In genomic region chr20:31693987-31694661, GRCh38 we compare ENCODE assay signal across 10 cellular contexts. TPM values are rescaled to one million over a fixed set of nuclear protein-coding genes. Genes with fewer than 3 reads are reported as not detected.
A peak's percentile ranks its signal among the peaks of the same experiment; 100 is the strongest.
DNase-seq lines count a peak whose midpoint lies in the region; ATAC-seq, FAIRE-seq and TF ChIP-seq lines count a peak whose summit lies in the region.
"Had no signal": no experiment of that assay in that cellular context is flagged by ENCODE, and none has a peak within 500 bp of the region (broad histone marks: within the 10 kb centered on the region; RNA-seq: fewer than 3 reads in every experiment).

No MANE protein-coding gene starts in this region.

- no peak overlapping the region for H3K4me3 ChIP-seq in SJCRH30
- H3K4me3 ChIP-seq in HepG2 (replicated peaks in 1 of 3; ENCODE audit: insufficient read depth in 1 of 3, low read depth in 2 of 3, low read length in 3 of 3) = no peak overlapping the region
- no peak overlapping the region for H3K4me3 ChIP-seq in osteoblast (ENCODE audit: insufficient read depth, low read length)

- H3K36me3 ChIP-seq in SJCRH30 = peaks cover 4% of the 10 kb centered on the region
- H3K36me3 ChIP-seq in HepG2 (replicated peaks in 1 of 2; ENCODE audit: control insufficient read depth in 1 of 2, insufficient read depth in 2 of 2, low read length in 2 of 2) = peaks cover 30 to 66% of the 10 kb centered on the region in 2 experiments
- peaks cover 24% of the 10 kb centered on the region for H3K36me3 ChIP-seq in osteoblast (ENCODE audit: insufficient read depth, low read length)

- intact Hi-C loops in HepG2 (cut with micrococcal nuclease; ENCODE audit: unreplicated experiment) = no loop called here

- POLR2A ChIA-PET in HepG2 (lab: Yijun Ruan, JAX) = interaction anchor here (0.9 to 33.2 kb wide), 4 partner anchors 14 to 89 kb away, joined by 3 to 2822 read pairs (median 1149); partner anchors contain the start of genes BCL2L1 and ID1

- H3K36me3 Mint-ChIP-seq in stimulated activated naive CD8-positive, alpha-beta T cell treated with anti-CD3 and anti-CD28 coated beads, Interleukin-15, Interleukin-2, amounts not matched to agents 100 ng/mL and 50 ng/mL, for 24 hours (ENCODE audit: low read depth) = peaks cover 69% of the 10 kb centered on the region

- H3K27me3 ChIP-seq in SJCRH30 (no peaks in the 10 kb centered on the region), HepG2 (ENCODE audit: control insufficient read depth in 1 of 2, insufficient read depth in 2 of 2, low read length in 2 of 2) (no peaks in the 10 kb centered on the region), osteoblast (ENCODE audit: insufficient read depth, low read length) (no peaks in the 10 kb centered on the region)

- no peak for TF ChIP-seq EP300 in HepG2 (IDR thresholded peaks at IDR 0.05; ENCODE audit: low read depth in 2 of 2, low read length in 2 of 2)
- no peak for TF ChIP-seq EP300 in HepG2 (CRISPR knock-in tag; IDR thresholded peaks at IDR 0.05; ENCODE audit: borderline replicate concordance)

- no TSS peak for BruUV-seq in HepG2 (replicated peaks; lab: Mats Ljungman, UMichigan)

- peaks cover 86% of the 10 kb centered on the region for H3K4me1 Mint-ChIP-seq in stimulated activated naive CD8-positive, alpha-beta T cell treated with anti-CD3 and anti-CD28 coated beads, Interleukin-15, Interleukin-2, amounts not matched to agents 100 ng/mL and 50 ng/mL, for 24 hours (ENCODE audit: low read depth)

- peaks cover 59% of the 10 kb centered on the region for H3K4me1 ChIP-seq in SJCRH30
- peaks cover 83% of the 10 kb centered on the region for H3K4me1 ChIP-seq in HepG2 (ENCODE audit: insufficient read depth, low read length)
- H3K4me1 ChIP-seq in osteoblast (ENCODE audit: insufficient read depth, low read length) = peaks cover 45% of the 10 kb centered on the region

- in situ Hi-C loops in HepG2 (cut with HindIII; ENCODE audit: extremely low pct_ligation_motif_present, low pct_unique_long_range_greater_than_20kb) = no loop called here

- no peak overlapping the region for H3K4me3 Mint-ChIP-seq in stimulated activated naive CD8-positive, alpha-beta T cell treated with anti-CD3 and anti-CD28 coated beads, Interleukin-15, Interleukin-2, amounts not matched to agents 100 ng/mL and 50 ng/mL, for 24 hours

- H4K20me1 ChIP-seq in HepG2 (ENCODE audit: insufficient read depth, low read length) = peaks cover 7% of the 10 kb centered on the region; the same call in 1 of the 2 replicates
- no peaks in the 10 kb centered on the region for H4K20me1 ChIP-seq in osteoblast (ENCODE audit: insufficient read depth, low read length)

- H3K9me3 ChIP-seq in SJCRH30 (replicated peaks) = no peaks in the 10 kb centered on the region
- no peaks in the 10 kb centered on the region for H3K9me3 ChIP-seq in HepG2 (ENCODE audit: low read length)
- no peaks in the 10 kb centered on the region for H3K9me3 ChIP-seq in osteoblast (ENCODE audit: low read depth, low read length)

- H3K27ac ChIP-seq in SJCRH30 (no peak overlapping the region), HepG2 (ENCODE audit: extremely low read length, insufficient read depth, low read length) (peak overlapping the region; percentile 83), osteoblast (ENCODE audit: low read depth, low read length) (no peak overlapping the region)
- H3K27ac ChIP-seq: parathyroid adenoma had no signal

- ATAC-seq in stimulated activated naive CD8-positive, alpha-beta T cell treated with anti-CD3 and anti-CD28 coated beads, Interleukin-15, Interleukin-2, amounts not matched to agents 100 U/mL and 50 U/mL, for 24 hours = no peak
- ATAC-seq in HepG2 (no peak), HG02870 (IDR thresholded peaks at IDR 0.05; ENCODE audit: unreplicated experiment) (no peak)

- TF ChIP-seq RAD21 in HepG2 (CRISPR knock-in tag; IDR thresholded peaks at IDR 0.05) = no peak

- CTCF ChIA-PET in HepG2 (lab: Yijun Ruan, JAX; ENCODE audit: low intra/inter-chr PET ratio, low total read pairs) = no interaction called here

- TF ChIP-seq POLR2A in HepG2 (IDR thresholded peaks at IDR 0.05; ENCODE audit: insufficient read depth in 1 of 2, low read depth in 2 of 2, low read length in 2 of 2) = no peak; a peak in 1 of 4 replicates

- H3K27ac Mint-ChIP-seq in stimulated activated naive CD8-positive, alpha-beta T cell treated with anti-CD3 and anti-CD28 coated beads, Interleukin-15, Interleukin-2, amounts not matched to agents 100 ng/mL and 50 ng/mL, for 24 hours = peak overlapping the region; percentile 64

- H3K27me3 Mint-ChIP-seq in stimulated activated naive CD8-positive, alpha-beta T cell treated with anti-CD3 and anti-CD28 coated beads, Interleukin-15, Interleukin-2, amounts not matched to agents 100 ng/mL and 50 ng/mL, for 24 hours = no peaks in the 10 kb centered on the region

- H3K9ac ChIP-seq in HepG2 (ENCODE audit: insufficient read depth, low read depth, low read length) = no peak overlapping the region
- H3K9ac ChIP-seq: parathyroid adenoma had no signal

- no peak overlapping the region for H3K4me2 ChIP-seq in HepG2 (ENCODE audit: low read depth, low read length)
- no peak overlapping the region for H3K4me2 ChIP-seq in osteoblast (ENCODE audit: insufficient read depth, low read length)

- H2AFZ ChIP-seq in HepG2 (ENCODE audit: low read length) (no peak overlapping the region), osteoblast (ENCODE audit: low read length) (no peak overlapping the region)
- H2AFZ ChIP-seq: parathyroid adenoma had no signal

- no peaks in the 10 kb centered on the region for H3K9me3 Mint-ChIP-seq in stimulated activated naive CD8-positive, alpha-beta T cell treated with anti-CD3 and anti-CD28 coated beads, Interleukin-15, Interleukin-2, amounts not matched to agents 100 ng/mL and 50 ng/mL, for 24 hours

- no peak for FAIRE-seq in HepG2 (lab: Jason Lieb, UNC)
- FAIRE-seq: TTC549 had no signal

- no peak for TF ChIP-seq CTCF in HepG2 (CRISPR knock-in tag; IDR thresholded peaks at IDR 0.05)
- no peak for TF ChIP-seq CTCF in osteoblast (IDR thresholded peaks at IDR 0.05; ENCODE audit: extremely low read depth, low read depth, low read length)

- 97% methylated on average over 4 of the region's 4 CpGs for WGBS in HepG2 (ENCODE audit: low lambda C conversion rate)

- no peak for DNase-seq in stimulated activated naive CD8-positive, alpha-beta T cell treated with anti-CD3 and anti-CD28 coated beads, Interleukin-15, Interleukin-2, amounts not matched to agents 100 U/mL and 50 U/mL, for 24 hours
- DNase-seq in SJCRH30 (peak; percentile 90 to 95), HepG2 (ENCODE audit: low spot score) (no peak), AG08395 (ENCODE audit: low spot score) (no peak), osteoblast (ENCODE audit: insufficient read length, low spot score, missing footprints) (no peak)
- DNase-seq in activated CD4-positive, alpha-beta T cell treated with anti-CD3 and anti-CD28 coated beads for 4 hours = no peak

- peaks cover 90% of the 10 kb centered on the region for H3K79me2 ChIP-seq in HepG2 (ENCODE audit: insufficient read depth, low read length)
- H3K79me2 ChIP-seq in osteoblast (ENCODE audit: insufficient read depth, low read length) = peaks cover 92% of the 10 kb centered on the region

RNA-seq across cellular contexts. Expression of gene BCL2L1, which starts 28.5 kb away (rescaled TPM):
- 33.1 and 33.4 TPM in 2 replicates for total RNA-seq in SJCRH30 (2014; rRNA removed; shearing (Covaris generic))
- total RNA-seq in HepG2 (2016; rRNA removed; fragmentation: Illumina TruSeq; extraction: Trizol) (164 and 200 TPM in 2 replicates), osteoblast (127 and 136 TPM in 2 replicates)
- total RNA-seq in HepG2 (2016; cell fraction: cytosol; rRNA removed; fragmentation: Illumina TruSeq; extraction: Trizol; ENCODE audit: low read depth) = 60.9 and 61.0 TPM in 2 replicates
- total RNA-seq in HepG2 (2016; cell fraction: insoluble cytoplasmic fraction; rRNA removed; fragmentation: Illumina TruSeq; extraction: Trizol) = 169 and 173 TPM in 2 replicates
- total RNA-seq in HepG2 (2016; cell fraction: membrane; rRNA removed; fragmentation: Illumina TruSeq; extraction: Trizol) = 190 and 201 TPM in 2 replicates
- 135 and 148 TPM in 2 replicates for total RNA-seq in HepG2 (2016; cell fraction: nucleus; rRNA removed; fragmentation: Illumina TruSeq; extraction: Trizol)
- polyA plus RNA-seq in HepG2 (2011; rRNA removed) = 258 and 259 TPM in 2 replicates
- polyA plus RNA-seq in HepG2 (2011; cell fraction: cytosol; rRNA removed) = 215 and 224 TPM in 2 replicates
- 123 and 146 TPM in 2 replicates for polyA plus RNA-seq in HepG2 (2011; cell fraction: nucleus; rRNA removed)
- polyA plus RNA-seq in HepG2 (2012) = 184 and 192 TPM in 2 replicates
- polyA plus RNA-seq in HepG2 (2016; cell fraction: cytosol; fragmentation: Illumina TruSeq; extraction: Trizol; ENCODE audit: low read depth) = 77.5 and 91.4 TPM in 2 replicates
- polyA plus RNA-seq in HepG2 (2016; cell fraction: insoluble cytoplasmic fraction; fragmentation: Illumina TruSeq; extraction: Trizol; ENCODE audit: low read depth) = 214 and 252 TPM in 2 replicates
- 208 and 211 TPM in 2 replicates for polyA plus RNA-seq in HepG2 (2016; cell fraction: membrane; fragmentation: Illumina TruSeq; extraction: Trizol; ENCODE audit: low read depth)
- 168 and 174 TPM in 2 replicates for polyA plus RNA-seq in HepG2 (2016; cell fraction: nucleus; fragmentation: Illumina TruSeq; extraction: Trizol; ENCODE audit: insufficient read depth, low read depth)
- 34.8 and 259 TPM in 2 replicates for polyA minus RNA-seq in HepG2 (2011; rRNA and poly(A)+ RNA removed; ENCODE audit: low replicate concordance)
- polyA minus RNA-seq in HepG2 (2011; cell fraction: cytosol; rRNA and poly(A)+ RNA removed) = 124 TPM in 2 replicates
- polyA minus RNA-seq in HepG2 (2011; cell fraction: nucleus; rRNA and poly(A)+ RNA removed) = 215 and 221 TPM in 2 replicates

RNA-seq across cellular contexts. Expression of gene TPX2, which starts 45.0 kb away (rescaled TPM):
- total RNA-seq in SJCRH30 (2014; rRNA removed; shearing (Covaris generic)) = 237 and 240 TPM in 2 replicates
- 124 and 190 TPM in 2 replicates for total RNA-seq in HepG2 (2016; rRNA removed; fragmentation: Illumina TruSeq; extraction: Trizol)
- total RNA-seq in HepG2 (2016; cell fraction: cytosol; rRNA removed; fragmentation: Illumina TruSeq; extraction: Trizol; ENCODE audit: low read depth) = 19.7 and 21.4 TPM in 2 replicates
- 123 and 174 TPM in 2 replicates for total RNA-seq in HepG2 (2016; cell fraction: insoluble cytoplasmic fraction; rRNA removed; fragmentation: Illumina TruSeq; extraction: Trizol)
- total RNA-seq in HepG2 (2016; cell fraction: membrane; rRNA removed; fragmentation: Illumina TruSeq; extraction: Trizol) = 59.2 and 59.7 TPM in 2 replicates
- total RNA-seq in HepG2 (2016; cell fraction: nucleus; rRNA removed; fragmentation: Illumina TruSeq; extraction: Trizol) = 91.9 and 95.0 TPM in 2 replicates
- 20.0 and 34.3 TPM in 2 replicates for polyA plus RNA-seq in HepG2 (2011; rRNA removed)
- polyA plus RNA-seq in HepG2 (2011; cell fraction: cytosol; rRNA removed) = 21.1 and 21.9 TPM in 2 replicates
- polyA plus RNA-seq in HepG2 (2011; cell fraction: nucleus; rRNA removed) = 16.5 and 21.6 TPM in 2 replicates
- polyA plus RNA-seq in HepG2 (2012) = 28.3 and 61.6 TPM in 2 replicates
- polyA plus RNA-seq in HepG2 (2016; cell fraction: cytosol; fragmentation: Illumina TruSeq; extraction: Trizol; ENCODE audit: low read depth) = 8.4 and 9.3 TPM in 2 replicates
- 186 and 207 TPM in 2 replicates for polyA plus RNA-seq in HepG2 (2016; cell fraction: insoluble cytoplasmic fraction; fragmentation: Illumina TruSeq; extraction: Trizol; ENCODE audit: low read depth)
- 30.8 and 32.2 TPM in 2 replicates for polyA plus RNA-seq in HepG2 (2016; cell fraction: membrane; fragmentation: Illumina TruSeq; extraction: Trizol; ENCODE audit: low read depth)
- 122 and 124 TPM in 2 replicates for polyA plus RNA-seq in HepG2 (2016; cell fraction: nucleus; fragmentation: Illumina TruSeq; extraction: Trizol; ENCODE audit: insufficient read depth, low read depth)
- polyA minus RNA-seq in HepG2 (2011; rRNA and poly(A)+ RNA removed; ENCODE audit: low replicate concordance) = 23.1 and 74.5 TPM in 2 replicates
- 31.8 and 39.1 TPM in 2 replicates for polyA minus RNA-seq in HepG2 (2011; cell fraction: cytosol; rRNA and poly(A)+ RNA removed)
- 42.3 and 53.4 TPM in 2 replicates for polyA minus RNA-seq in HepG2 (2011; cell fraction: nucleus; rRNA and poly(A)+ RNA removed)
- 16.2 and 18.5 TPM in 2 replicates for total RNA-seq in osteoblast

RNA-seq across cellular contexts. Expression of gene COX4I2, which starts 56.4 kb away (rescaled TPM):
- total RNA-seq in SJCRH30 (2014; rRNA removed; shearing (Covaris generic)) = not detected in 2 replicates
- total RNA-seq in HepG2 (2016; rRNA removed; fragmentation: Illumina TruSeq; extraction: Trizol) (not detected in 2 replicates), osteoblast (not detected in 2 replicates)
- not detected in 2 replicates for total RNA-seq in HepG2 (2016; cell fraction: cytosol; rRNA removed; fragmentation: Illumina TruSeq; extraction: Trizol; ENCODE audit: low read depth)
- not detected in 2 replicates for total RNA-seq in HepG2 (2016; cell fraction: insoluble cytoplasmic fraction; rRNA removed; fragmentation: Illumina TruSeq; extraction: Trizol)
- not detected in 2 replicates for total RNA-seq in HepG2 (2016; cell fraction: membrane; rRNA removed; fragmentation: Illumina TruSeq; extraction: Trizol)
- not detected in 2 replicates for total RNA-seq in HepG2 (2016; cell fraction: nucleus; rRNA removed; fragmentation: Illumina TruSeq; extraction: Trizol)
- 0.74 and 1.1 TPM in 2 replicates for polyA plus RNA-seq in HepG2 (2011; rRNA removed)
- polyA plus RNA-seq in HepG2 (2011; cell fraction: cytosol; rRNA removed) = 0.97 and 1.4 TPM in 2 replicates
- polyA plus RNA-seq in HepG2 (2011; cell fraction: nucleus; rRNA removed) = 0.31 TPM in 1 of 2 replicates, not detected in the other
- polyA plus RNA-seq in HepG2 (2012) = 0.61 and 0.68 TPM in 2 replicates
- not detected in 2 replicates for polyA plus RNA-seq in HepG2 (2016; cell fraction: cytosol; fragmentation: Illumina TruSeq; extraction: Trizol; ENCODE audit: low read depth)
- not detected in 2 replicates for polyA plus RNA-seq in HepG2 (2016; cell fraction: insoluble cytoplasmic fraction; fragmentation: Illumina TruSeq; extraction: Trizol; ENCODE audit: low read depth)
- not detected in 2 replicates for polyA plus RNA-seq in HepG2 (2016; cell fraction: membrane; fragmentation: Illumina TruSeq; extraction: Trizol; ENCODE audit: low read depth)
- not detected in 2 replicates for polyA plus RNA-seq in HepG2 (2016; cell fraction: nucleus; fragmentation: Illumina TruSeq; extraction: Trizol; ENCODE audit: insufficient read depth, low read depth)
- not detected in 2 replicates for polyA minus RNA-seq in HepG2 (2011; rRNA and poly(A)+ RNA removed; ENCODE audit: low replicate concordance)
- not detected in 2 replicates for polyA minus RNA-seq in HepG2 (2011; cell fraction: cytosol; rRNA and poly(A)+ RNA removed)
- polyA minus RNA-seq in HepG2 (2011; cell fraction: nucleus; rRNA and poly(A)+ RNA removed) = not detected in 2 replicates

Comparison
In these comparisons a context has a peak if more than half of its experiments do, and no peak if none do; other contexts are left out.
1. DNase-seq: peak in SJCRH30 (2 of 2); none in stimulated activated naive CD8-positive, alpha-beta T cell treated with anti-CD3 and anti-CD28 coated beads, Interleukin-15, Interleukin-2, amounts not matched to agents 100 U/mL and 50 U/mL, for 24 hours (single experiment), HepG2 (single experiment), AG08395 (single experiment), osteoblast (single experiment) and activated CD4-positive, alpha-beta T cell treated with anti-CD3 and anti-CD28 coated beads for 4 hours (0 of 2).